8 cellular contexts compared by ENCODE assay signal in the genomic region with DNA sequence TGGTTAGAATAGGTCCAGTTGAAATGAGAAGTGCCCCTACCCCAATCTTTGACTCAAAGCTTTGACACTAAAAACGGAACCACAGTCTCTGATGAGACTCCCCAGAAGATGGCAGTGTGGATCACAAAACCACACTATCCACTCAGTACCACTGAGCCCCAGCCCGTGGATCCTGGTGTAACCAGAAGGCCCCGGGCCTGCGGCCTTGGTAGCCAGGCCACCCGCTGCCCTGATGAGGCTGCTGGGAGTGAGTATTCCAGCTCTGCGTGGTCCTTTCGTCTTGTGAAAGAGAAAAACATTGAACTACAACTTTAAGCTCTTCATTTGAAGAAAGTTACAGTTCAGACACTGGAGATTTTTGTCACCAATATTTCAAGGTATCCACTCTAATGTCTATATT. TPM values are rescaled to one million over a fixed set of nuclear protein-coding genes. Genes with fewer than 3 reads are reported as not detected.
A peak's percentile ranks its signal among the peaks of the same experiment; 100 is the strongest.
DNase-seq lines count a peak whose midpoint lies in the region; ATAC-seq and TF ChIP-seq lines count a peak whose summit lies in the region.

No MANE protein-coding gene starts in this region.

- no peak overlapping the region for H3K9ac ChIP-seq in mammary epithelial cell (ENCODE audit: insufficient read depth, low read length)

- DNase-seq in BE2C = peak; percentile 92
- peak; percentile 33 for DNase-seq in NCI-H2107 treated with DMSO at 0.1 percent for 48 hours (lab: John Stamatoyannopoulos, UW; ENCODE audit: unreplicated experiment)
- DNase-seq in WTC11 (ENCODE audit: low spot score) = peak; percentile 68
- peak; percentile 52 for DNase-seq in mammary epithelial cell
- DNase-seq in iris pigment epithelial cell (ENCODE audit: low read depth) = peak; percentile 75
- DNase-seq in stimulated activated CD4-positive, alpha-beta T cell treated with anti-CD3 and anti-CD28 coated beads, Interleukin-12 subunit alpha, Interleukin-12 subunit beta, amount 100 ng/mL, for 24 hours (ENCODE audit: low read depth in 2 of 2) = peak; percentile 20 to 48

- TF ChIP-seq CTCF in BE2C (IDR thresholded peaks at IDR 0.05; ENCODE audit: low read depth, low read length) = peak; percentile 87
- TF ChIP-seq CTCF in WTC11 (IDR thresholded peaks at IDR 0.05) = 0 out of 2 replicates have a peak, but pooled peaks have one; percentile 36
- peak; percentile 54 to 71 for TF ChIP-seq CTCF in mammary epithelial cell (conservative IDR thresholded peaks at IDR 0.05 in 1 of 2, IDR thresholded peaks at IDR 0.05 in 1 of 2; ENCODE audit: extremely low read depth in 1 of 2, insufficient read depth in 1 of 2, low read depth in 1 of 2, low read length in 2 of 2)

- in situ Hi-C loops in mammary epithelial cell (cut with MboI; ENCODE audit: low sequenced_read_pairs in 2 of 2) = loop anchor here in 1 of 2 donors (5.0 to 25.0 kb wide), 3 partner anchors 101 to 446 kb away; no protein-coding TSS in a partner anchor

- peaks cover 5% of the 10 kb centered on the region; the same call in 1 of the 2 replicates for H3K27me3 Mint-ChIP-seq in WTC11 (ENCODE audit: low read depth)

- no peaks in the 10 kb centered on the region for H3K36me3 Mint-ChIP-seq in WTC11

- POLR2A ChIA-PET in WTC11 (lab: Charles Lee) = interaction anchor here (0.8 to 0.9 kb wide), 2 partner anchors 25 to 45 kb away, joined by 4 read pairs; no protein-coding TSS in a partner anchor

- H3K36me3 ChIP-seq in BE2C = no peaks in the 10 kb centered on the region
- no peaks in the 10 kb centered on the region for H3K36me3 ChIP-seq in mammary epithelial cell (ENCODE audit: insufficient read depth, low read length)

- H3K4me3 ChIP-seq in BE2C (ENCODE audit: low read depth, low read length) = 0 out of 2 replicates have a peak overlapping the region, but pooled peaks have one; percentile 5
- H3K4me3 ChIP-seq in mammary epithelial cell (replicated peaks in 1 of 3; ENCODE audit: insufficient read depth in 1 of 3, low read depth in 2 of 3, low read length in 3 of 3) = no peak overlapping the region

- dilution Hi-C loops in mammary epithelial cell (cut with HindIII; ENCODE audit: low sequenced_read_pairs) = loop anchor here (5.0 to 25.0 kb wide), 2 partner anchors 106 to 456 kb away; no protein-coding TSS in a partner anchor

- peak; percentile 57 for ATAC-seq in GM21529 (IDR thresholded peaks at IDR 0.05; ENCODE audit: unreplicated experiment)
- ATAC-seq in WTC11 = peak; percentile 97
- no peak for ATAC-seq in HG02938 (IDR thresholded peaks at IDR 0.05; ENCODE audit: unreplicated experiment)

- 17% methylated on average over 7 of the region's 7 CpGs for WGBS in mammary epithelial cell (ENCODE audit: low coverage, missing lambda C conversion rate)

- no peak overlapping the region for H3K27ac ChIP-seq in mammary epithelial cell (ENCODE audit: insufficient read depth, low read depth, low read length)

- no peaks in the 10 kb centered on the region for H3K79me2 ChIP-seq in mammary epithelial cell (ENCODE audit: insufficient read depth, low read length)

- H3K9me3 ChIP-seq in BE2C = no peaks in the 10 kb centered on the region
- no peaks in the 10 kb centered on the region for H3K9me3 ChIP-seq in mammary epithelial cell (replicated peaks; ENCODE audit: insufficient read depth, low read length)

- H3K4me1 ChIP-seq in BE2C (peaks cover 31% of the 10 kb centered on the region), mammary epithelial cell (ENCODE audit: insufficient read depth, low read length) (no peaks in the 10 kb centered on the region)

- H3K4me1 Mint-ChIP-seq in WTC11 = peaks cover 11% of the 10 kb centered on the region

- no TSS peak for BruUV-seq in mammary epithelial cell (replicated peaks; lab: Mats Ljungman, UMichigan)

- no peak overlapping the region for H3K4me3 Mint-ChIP-seq in WTC11

- H3K27ac Mint-ChIP-seq in WTC11 = no peak overlapping the region

- peaks cover 7% of the 10 kb centered on the region for H3K9me3 Mint-ChIP-seq in WTC11

- peak overlapping the region; percentile 70 for H2AFZ ChIP-seq in mammary epithelial cell (ENCODE audit: low read depth, low read length)

- H4K20me1 ChIP-seq in mammary epithelial cell (ENCODE audit: insufficient read depth, low read length) = no peaks in the 10 kb centered on the region

- H3K4me2 ChIP-seq in mammary epithelial cell (ENCODE audit: insufficient read depth, low read depth, low read length) = no peak overlapping the region

- intact Hi-C loops in mammary epithelial cell (cut with micrococcal nuclease) = loop anchor here (1.0 to 10.0 kb wide), 8 partner anchors 46 to 586 kb away; a partner anchor contains a TSS

- no peaks in the 10 kb centered on the region for H3K27me3 ChIP-seq in BE2C
- H3K27me3 ChIP-seq in mammary epithelial cell (ENCODE audit: insufficient read depth, low read length) = no peaks in the 10 kb centered on the region

- CTCF ChIA-PET in WTC11 (lab: Charles Lee) = interaction anchor here (0.6 to 4.3 kb wide), 31 partner anchors 8 to 655 kb away, joined by 3 to 32 read pairs (median 4); a partner anchor contains a TSS
- CTCF ChIA-PET in mammary epithelial cell (lab: Charles Lee; ENCODE audit: low non-redundant PET) = interaction anchor here (0.6 to 1.5 kb wide), 5 partner anchors 8 to 450 kb away, joined by 3 to 14 read pairs (median 4); no protein-coding TSS in a partner anchor

TF ChIP-seq in WTC11, 78 proteins besides CTCF, POLR2A, EP300 and RAD21 (continues in another document):
- TF ChIP-seq FOXK1 (CRISPR knock-in tag; IDR thresholded peaks at IDR 0.05) (no peak), FOXP1 (CRISPR knock-in tag; IDR thresholded peaks at IDR 0.05; ENCODE audit: borderline replicate concordance) (no peak), NFYB (CRISPR knock-in tag; conservative IDR thresholded peaks at IDR 0.05; ENCODE audit: low read depth) (no peak), ZNF416 (CRISPR knock-in tag; IDR thresholded peaks at IDR 0.05) (no peak), NR2C2 (CRISPR knock-in tag; IDR thresholded peaks at IDR 0.05) (no peak), TEAD1 (CRISPR knock-in tag; IDR thresholded peaks at IDR 0.05) (no peak), ETV6 (CRISPR knock-in tag; IDR thresholded peaks at IDR 0.05) (no peak), GABPB1 (CRISPR knock-in tag; IDR thresholded peaks at IDR 0.05) (no peak)
- TF ChIP-seq, protein P1, sequence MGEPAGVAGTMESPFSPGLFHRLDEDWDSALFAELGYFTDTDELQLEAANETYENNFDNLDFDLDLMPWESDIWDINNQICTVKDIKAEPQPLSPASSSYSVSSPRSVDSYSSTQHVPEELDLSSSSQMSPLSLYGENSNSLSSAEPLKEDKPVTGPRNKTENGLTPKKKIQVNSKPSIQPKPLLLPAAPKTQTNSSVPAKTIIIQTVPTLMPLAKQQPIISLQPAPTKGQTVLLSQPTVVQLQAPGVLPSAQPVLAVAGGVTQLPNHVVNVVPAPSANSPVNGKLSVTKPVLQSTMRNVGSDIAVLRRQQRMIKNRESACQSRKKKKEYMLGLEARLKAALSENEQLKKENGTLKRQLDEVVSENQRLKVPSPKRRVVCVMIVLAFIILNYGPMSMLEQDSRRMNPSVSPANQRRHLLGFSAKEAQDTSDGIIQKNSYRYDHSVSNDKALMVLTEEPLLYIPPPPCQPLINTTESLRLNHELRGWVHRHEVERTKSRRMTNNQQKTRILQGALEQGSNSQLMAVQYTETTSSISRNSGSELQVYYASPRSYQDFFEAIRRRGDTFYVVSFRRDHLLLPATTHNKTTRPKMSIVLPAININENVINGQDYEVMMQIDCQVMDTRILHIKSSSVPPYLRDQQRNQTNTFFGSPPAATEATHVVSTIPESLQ (CRISPR knock-in tag; IDR thresholded peaks at IDR 0.05) = no peak
- TF ChIP-seq, protein P2, sequence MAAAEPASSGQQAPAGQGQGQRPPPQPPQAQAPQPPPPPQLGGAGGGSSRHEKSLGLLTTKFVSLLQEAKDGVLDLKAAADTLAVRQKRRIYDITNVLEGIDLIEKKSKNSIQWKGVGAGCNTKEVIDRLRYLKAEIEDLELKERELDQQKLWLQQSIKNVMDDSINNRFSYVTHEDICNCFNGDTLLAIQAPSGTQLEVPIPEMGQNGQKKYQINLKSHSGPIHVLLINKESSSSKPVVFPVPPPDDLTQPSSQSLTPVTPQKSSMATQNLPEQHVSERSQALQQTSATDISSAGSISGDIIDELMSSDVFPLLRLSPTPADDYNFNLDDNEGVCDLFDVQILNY (CRISPR knock-in tag; IDR thresholded peaks at IDR 0.05) = no peak
- TF ChIP-seq, protein P3, sequence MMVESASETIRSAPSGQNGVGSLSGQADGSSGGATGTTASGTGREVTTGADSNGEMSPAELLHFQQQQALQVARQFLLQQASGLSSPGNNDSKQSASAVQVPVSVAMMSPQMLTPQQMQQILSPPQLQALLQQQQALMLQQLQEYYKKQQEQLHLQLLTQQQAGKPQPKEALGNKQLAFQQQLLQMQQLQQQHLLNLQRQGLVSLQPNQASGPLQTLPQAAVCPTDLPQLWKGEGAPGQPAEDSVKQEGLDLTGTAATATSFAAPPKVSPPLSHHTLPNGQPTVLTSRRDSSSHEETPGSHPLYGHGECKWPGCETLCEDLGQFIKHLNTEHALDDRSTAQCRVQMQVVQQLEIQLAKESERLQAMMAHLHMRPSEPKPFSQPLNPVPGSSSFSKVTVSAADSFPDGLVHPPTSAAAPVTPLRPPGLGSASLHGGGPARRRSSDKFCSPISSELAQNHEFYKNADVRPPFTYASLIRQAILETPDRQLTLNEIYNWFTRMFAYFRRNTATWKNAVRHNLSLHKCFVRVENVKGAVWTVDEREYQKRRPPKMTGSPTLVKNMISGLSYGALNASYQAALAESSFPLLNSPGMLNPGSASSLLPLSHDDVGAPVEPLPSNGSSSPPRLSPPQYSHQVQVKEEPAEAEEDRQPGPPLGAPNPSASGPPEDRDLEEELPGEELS (CRISPR knock-in tag; IDR thresholded peaks at IDR 0.05) = no peak
- TF ChIP-seq, protein P4, sequence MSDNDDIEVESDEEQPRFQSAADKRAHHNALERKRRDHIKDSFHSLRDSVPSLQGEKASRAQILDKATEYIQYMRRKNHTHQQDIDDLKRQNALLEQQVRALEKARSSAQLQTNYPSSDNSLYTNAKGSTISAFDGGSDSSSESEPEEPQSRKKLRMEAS (CRISPR knock-in tag; IDR thresholded peaks at IDR 0.05) = no peak

RNA-seq across cellular contexts. Expression of a gene that starts 42.2 kb away (rescaled TPM):
- not detected for polyA plus RNA-seq in BE2C (2012; ENCODE audit: insufficient read depth, insufficient read length, low read depth)
- total RNA-seq in WTC11 (2021) (5.7 to 6.4 TPM (median 5.8 TPM) in 3 replicates), mammary epithelial cell (under 1 TPM in 1 of 2 donors, not detected in 1; 0.17 TPM)
- 0.15 TPM for polyA plus RNA-seq in mammary epithelial cell
- polyA minus RNA-seq in mammary epithelial cell = not detected

RNA-seq across cellular contexts. Expression of a gene that starts 45.0 kb away (rescaled TPM):
- polyA plus RNA-seq in BE2C (2012; ENCODE audit: insufficient read depth, insufficient read length, low read depth) = 77.8 TPM
- total RNA-seq in WTC11 (2021) (13.1 to 14.4 TPM (median 14.0 TPM) in 3 replicates), mammary epithelial cell (10 to 100 TPM; 25.6 to 80.7 TPM)
- 20.9 TPM for polyA plus RNA-seq in mammary epithelial cell
- polyA minus RNA-seq in mammary epithelial cell = 13.7 TPM

Comparison
In these comparisons a context has a peak if more than half of its experiments do, and no peak if none do; other contexts are left out.
1. DNase-seq: peak in every context shown above with its lines; median percentile 92 in BE2C; 75 in iris pigment epithelial cell; 68 in WTC11; 52 in mammary epithelial cell; 34 in stimulated activated CD4-positive, alpha-beta T cell treated with anti-CD3 and anti-CD28 coated beads, Interleukin-12 subunit alpha, Interleukin-12 subunit beta, amount 100 ng/mL, for 24 hours; 33 in NCI-H2107 treated with DMSO at 0.1 percent for 48 hours.
2. CTCF ChIP-seq: peak in every context shown above with its lines; median percentile 87 in BE2C; 62 in mammary epithelial cell; 36 in WTC11.